Comparison of ENCODE assay signal across 18 cellular contexts in the genomic region with DNA sequence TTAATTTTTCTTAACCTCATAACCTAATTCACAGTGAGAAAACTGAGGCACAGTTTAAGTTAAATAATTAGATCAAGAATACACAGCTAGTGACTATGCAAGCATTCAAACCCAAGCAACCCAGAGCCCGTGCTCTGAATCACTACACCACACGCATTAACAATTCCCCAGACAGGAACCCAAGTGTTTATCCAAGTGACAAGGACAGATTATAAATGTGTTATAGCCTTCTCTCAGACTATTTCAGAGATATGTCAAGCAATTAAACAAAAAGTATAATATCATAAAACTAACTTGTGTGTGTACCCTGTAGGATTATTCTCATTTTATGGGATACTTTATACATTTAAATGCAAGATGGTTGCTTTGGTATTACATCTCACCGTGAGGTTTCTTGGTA.
"Had no signal": no experiment of that assay in that cellular context is flagged by ENCODE, and none has a peak within 500 bp of the region (broad histone marks: within the 10 kb centered on the region; RNA-seq: fewer than 3 reads in every experiment).

No MANE protein-coding gene starts in this region.

- DNase-seq: activated CD4-positive, alpha-beta T cell treated with anti-CD3 and anti-CD28 coated beads, Interleukin-2, amount 10 ng/mL, durations not matched to agents 7 days and 5 days; activated CD8-positive, alpha-beta T cell treated with anti-CD3 and anti-CD28 coated beads, Interleukin-2, amount 10 ng/mL, durations not matched to agents 7 days and 5 days; activated naive CD4-positive, alpha-beta T cell treated with anti-CD3 and anti-CD28 coated beads for 36 hours; activated T-cell treated with anti-CD3 and anti-CD28 coated beads, Interleukin-2, amount 50 U/mL, for 24 hours; anterior cingulate cortex; effector memory CD8-positive, alpha-beta T cell; hypothalamus; left lung; naive B cell; ovary; psoas muscle; right cardiac atrium; T-helper 1 cell; T-helper 9 cell; trophoblast cell had no signal

- H3K4me3 ChIP-seq: left lung, neural progenitor cell, ovary, psoas muscle, suprapubic skin had no signal

- ATAC-seq: activated CD4-positive, CD25-positive, alpha-beta regulatory T cell treated with anti-CD3 and anti-CD28 coated beads, Interleukin-2, amount 50 U/mL, for 24 hours; activated CD8-positive, alpha-beta T cell treated with anti-CD3 and anti-CD28 coated beads, Interleukin-2, amount 10 ng/mL, durations not matched to agents 7 days and 5 days; effector memory CD8-positive, alpha-beta T cell; left lung; psoas muscle had no signal
